In the genomic region with DNA sequence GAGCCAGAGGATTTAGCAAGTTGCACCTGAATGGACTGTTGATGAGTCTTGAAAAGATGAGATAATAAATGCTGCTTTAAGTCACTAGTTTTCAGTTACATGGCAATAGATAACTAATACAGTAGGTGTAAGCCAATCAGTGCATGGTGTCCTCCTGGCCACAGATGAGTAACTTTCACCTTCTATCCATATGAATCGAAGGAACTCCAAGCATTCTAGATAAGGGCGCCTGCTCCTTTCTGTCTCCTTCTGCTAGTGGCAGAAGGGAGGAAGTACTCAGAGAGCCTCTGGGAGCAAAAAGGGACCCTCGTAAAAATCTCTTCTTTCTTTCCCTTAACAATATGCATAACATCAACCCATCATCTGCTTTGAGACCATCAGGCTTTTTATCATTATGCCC, we compare ENCODE assay signal across 23 cellular contexts. TPM values are rescaled to one million over a fixed set of nuclear protein-coding genes. Genes with fewer than 3 reads are reported as not detected.
DNase-seq lines count a peak whose midpoint lies in the region; ATAC-seq, FAIRE-seq and TF ChIP-seq lines count a peak whose summit lies in the region.
"Had no signal": no experiment of that assay in that cellular context is flagged by ENCODE, and none has a peak within 500 bp of the region (broad histone marks: within the 10 kb centered on the region; RNA-seq: fewer than 3 reads in every experiment).

No MANE protein-coding gene starts in this region.

- DNase-seq in GM23338 (ENCODE audit: low spot score) (peak; percentile 28), endodermal cell (no peak), mesendoderm (peak; percentile 72), progenitor cell of endocrine pancreas (ENCODE audit: low spot score, unreplicated experiment) (no peak), GM19239 (ENCODE audit: insufficient read length, low spot score) (no peak), T-helper 1 cell (no peak)
- DNase-seq in CD4-positive, alpha-beta T cell, result no peak
- DNase-seq: 8988T; ACHN; AML-193; BE2C; CD4-positive, alpha-beta memory T cell; COR-L47; DMS153; DND-41; GM23248; H9 had no signal

- H3K4me3 Mint-ChIP-seq in GM23338 (no peak overlapping the region), endodermal cell (no peak overlapping the region), progenitor cell of endocrine pancreas (ENCODE audit: low read depth) (no peak overlapping the region)
- H3K4me3 Mint-ChIP-seq in CD4-positive, alpha-beta T cell, result no peak overlapping the region
- H3K4me3 Mint-ChIP-seq: CD14-positive monocyte; CD4-positive, alpha-beta memory T cell; H9 had no signal

- H3K27ac ChIP-seq in GM23338 (ENCODE audit: low read depth), result no peak overlapping the region
- no peak overlapping the region for H3K27ac ChIP-seq in endodermal cell (ENCODE audit: low read depth, low read length)
- H3K27ac ChIP-seq in mesendoderm (ENCODE audit: low read depth, low read length), result no peak overlapping the region
- no peak overlapping the region for H3K27ac ChIP-seq in CD4-positive, alpha-beta T cell (ENCODE audit: low read depth, low read length)
- H3K27ac ChIP-seq: A549; BLaER1 treated with 17β-estradiol and CSF1 and Interleukin-3, amounts not matched to agents 10 nM and 100 nM; GM23248 had no signal

- H2BK15ac ChIP-seq in mesendoderm (replicated peaks; ENCODE audit: low read depth), result no peak overlapping the region

- H3K36me3 ChIP-seq in GM23338 (ENCODE audit: insufficient read depth) (peaks cover 13% of the 10 kb centered on the region), endodermal cell (ENCODE audit: control insufficient read depth, insufficient read depth, low read length) (peaks cover 60% of the 10 kb centered on the region), mesendoderm (ENCODE audit: control insufficient read depth, insufficient read depth, low read length) (no peaks in the 10 kb centered on the region)

- 86% methylated on average over 3 of the region's 3 CpGs; no CpG with 5 or more reads in 1 of the 2 experiments for WGBS in endodermal cell (ENCODE audit: insufficient coverage in 1 of 2, insufficient read length in 1 of 2), 2 experiments
- WGBS in mesendoderm (ENCODE audit: extremely low coverage, insufficient coverage, low lambda C conversion rate), result no CpG with 5 or more reads among the region's 3 CpGs

- H3K56ac ChIP-seq in mesendoderm (ENCODE audit: low read length), result no peak overlapping the region

- FAIRE-seq in GM19239 (lab: Jason Lieb, UNC), result no peak
- FAIRE-seq: A549, G401.6, GM12892 had no signal

- H3K9me2 ChIP-seq in GM23338 (ENCODE audit: insufficient read depth), result no peaks in the 10 kb centered on the region

- H3K9ac ChIP-seq in endodermal cell (ENCODE audit: extremely low read depth, low read length, poor library complexity, severe bottlenecking), result no peak overlapping the region
- H3K9ac ChIP-seq in mesendoderm (ENCODE audit: low read length), result no peak overlapping the region
- H3K9ac ChIP-seq: BLaER1 treated with 17β-estradiol and CSF1 and Interleukin-3, amounts not matched to agents 10 nM and 100 nM; GM23248 had no signal

- H3K4me3 ChIP-seq in GM23338, result no peak overlapping the region
- H3K4me3 ChIP-seq in endodermal cell (ENCODE audit: low read length), result no peak overlapping the region
- no peak overlapping the region for H3K4me3 ChIP-seq in mesendoderm (ENCODE audit: low read length)
- H3K4me3 ChIP-seq: A549; BLaER1 treated with 17β-estradiol and CSF1 and Interleukin-3, amounts not matched to agents 10 nM and 100 nM; GM23248 had no signal

- H3K79me2 ChIP-seq in GM23338 (replicated peaks; ENCODE audit: insufficient read depth) (no peaks in the 10 kb centered on the region), mesendoderm (ENCODE audit: control insufficient read depth, insufficient read depth, low read length) (no peaks in the 10 kb centered on the region)

- no peak overlapping the region for H4K8ac ChIP-seq in mesendoderm (ENCODE audit: low read depth, low read length)

- no peak overlapping the region for H3K27ac Mint-ChIP-seq in GM23338
- peak overlapping the region; percentile 7 for H3K27ac Mint-ChIP-seq in endodermal cell
- no peak overlapping the region for H3K27ac Mint-ChIP-seq in progenitor cell of endocrine pancreas
- H3K27ac Mint-ChIP-seq in CD4-positive, alpha-beta T cell, result no peak overlapping the region
- H3K27ac Mint-ChIP-seq: CD4-positive, alpha-beta memory T cell had no signal

- H3K4ac ChIP-seq in mesendoderm (ENCODE audit: low read depth, low read length), result no peak overlapping the region

- H3K4me1 ChIP-seq in GM23338 (ENCODE audit: insufficient read depth), result no peaks in the 10 kb centered on the region
- no peaks in the 10 kb centered on the region for H3K4me1 ChIP-seq in endodermal cell (ENCODE audit: control insufficient read depth, insufficient read depth, low read length)
- H3K4me1 ChIP-seq in mesendoderm (ENCODE audit: control insufficient read depth, low read depth, low read length), result no peaks in the 10 kb centered on the region
- H3K4me1 ChIP-seq: A549; BE2C; BLaER1 treated with 17β-estradiol and CSF1 and Interleukin-3, amounts not matched to agents 10 nM and 100 nM had no signal

- H3K18ac ChIP-seq in mesendoderm (ENCODE audit: low read length), result no peak overlapping the region

- H4K20me1 ChIP-seq in GM23338 (replicated peaks; ENCODE audit: insufficient read depth), result 0 out of 2 replicates have a peak, but pooled peaks cover 4% of the 10 kb centered on the region

- H4K5ac ChIP-seq in mesendoderm (ENCODE audit: low read length), result no peak overlapping the region

- peak; percentile 32; the same call in 1 of the 3 replicates for ATAC-seq in GM23338
- ATAC-seq in CD4-positive, alpha-beta T cell (ENCODE audit: poor library complexity), result no peak
- ATAC-seq: HCT116 had no signal

- CTCF ChIA-PET in CD4-positive, alpha-beta T cell (lab: Charles Lee), result no interaction called here

- H3K4me2 ChIP-seq in GM23338 (no peak overlapping the region), mesendoderm (ENCODE audit: low read length) (no peak overlapping the region)
- H3K4me2 ChIP-seq: A549; BLaER1 treated with 17β-estradiol and CSF1 and Interleukin-3, amounts not matched to agents 10 nM and 100 nM had no signal

- H3K27me3 Mint-ChIP-seq in GM23338 (ENCODE audit: insufficient read depth, low read depth, poor library complexity), result no peaks in the 10 kb centered on the region
- H3K27me3 Mint-ChIP-seq in endodermal cell (ENCODE audit: insufficient read depth), result no peaks in the 10 kb centered on the region
- H3K27me3 Mint-ChIP-seq in progenitor cell of endocrine pancreas, result no peaks in the 10 kb centered on the region
- no peaks in the 10 kb centered on the region for H3K27me3 Mint-ChIP-seq in CD4-positive, alpha-beta T cell

- intact Hi-C loops in CD4-positive, alpha-beta T cell (cut with DNase I, micrococcal nuclease), result no loop called here

- H3F3A ChIP-seq in GM23338 (replicated peaks; ENCODE audit: low read depth), result no peaks in the 10 kb centered on the region; the same call in 1 of the 2 replicates

- POLR2A ChIA-PET in CD4-positive, alpha-beta T cell (lab: Charles Lee), result no interaction called here

- H3K4me1 Mint-ChIP-seq in GM23338 (peaks cover 6% of the 10 kb centered on the region; the same call in 2 of the 3 replicates), endodermal cell (peaks cover 19% of the 10 kb centered on the region), progenitor cell of endocrine pancreas (ENCODE audit: low read depth) (no peaks in the 10 kb centered on the region)
- H3K4me1 Mint-ChIP-seq in CD4-positive, alpha-beta T cell (ENCODE audit: low read depth), result no peaks in the 10 kb centered on the region
- H3K4me1 Mint-ChIP-seq: CD14-positive monocyte; CD4-positive, alpha-beta memory T cell had no signal

- no peak overlapping the region for H2AFZ ChIP-seq in GM23338
- H2AFZ ChIP-seq: GM23248 had no signal

- no peak overlapping the region for H2AK5ac ChIP-seq in mesendoderm (ENCODE audit: low read length)

- H3K23ac ChIP-seq in mesendoderm (ENCODE audit: low read length), result no peak overlapping the region

- H3K27me3 ChIP-seq in GM23338 (ENCODE audit: insufficient read depth) (no peaks in the 10 kb centered on the region), endodermal cell (ENCODE audit: control insufficient read depth, insufficient read depth, low read length, poor library complexity, severe bottlenecking) (no peaks in the 10 kb centered on the region), mesendoderm (ENCODE audit: insufficient read depth, low read length, poor library complexity) (no peaks in the 10 kb centered on the region)
- H3K27me3 ChIP-seq in CD4-positive, alpha-beta T cell (ENCODE audit: control insufficient read depth, insufficient read depth, low read length), result no peaks in the 10 kb centered on the region
- H3K27me3 ChIP-seq: BE2C; BLaER1 treated with 17β-estradiol and CSF1 and Interleukin-3, amounts not matched to agents 10 nM and 100 nM had no signal

- H3K36me3 Mint-ChIP-seq in GM23338 (ENCODE audit: low read depth) (peaks cover 70% of the 10 kb centered on the region), endodermal cell (ENCODE audit: low read depth) (peaks cover 67% of the 10 kb centered on the region), progenitor cell of endocrine pancreas (ENCODE audit: insufficient read depth) (peaks cover 47% of the 10 kb centered on the region)
- H3K36me3 Mint-ChIP-seq in CD4-positive, alpha-beta T cell (ENCODE audit: low read depth), result no peaks in the 10 kb centered on the region
- H3K36me3 Mint-ChIP-seq: CD4-positive, alpha-beta memory T cell had no signal

- peaks cover 6% of the 10 kb centered on the region for H3K9me3 ChIP-seq in endodermal cell (ENCODE audit: control insufficient read depth, low read length)
- no peaks in the 10 kb centered on the region for H3K9me3 ChIP-seq in CD4-positive, alpha-beta T cell (ENCODE audit: control insufficient read depth, low read length)
- H3K9me3 ChIP-seq: A549, BE2C had no signal

- H3K9me3 Mint-ChIP-seq in GM23338 (no peaks in the 10 kb centered on the region; the same call in 2 of the 3 replicates), endodermal cell (peaks cover 8% of the 10 kb centered on the region), progenitor cell of endocrine pancreas (ENCODE audit: low read depth) (peaks cover 5% of the 10 kb centered on the region)
- H3K9me3 Mint-ChIP-seq in CD4-positive, alpha-beta T cell, result no peaks in the 10 kb centered on the region

- H2BK120ac ChIP-seq in mesendoderm (ENCODE audit: low read depth, low read length), result no peak overlapping the region

- no peak overlapping the region for H2BK5ac ChIP-seq in mesendoderm (ENCODE audit: low read length)

- H3K79me1 ChIP-seq in mesendoderm (ENCODE audit: low read length), result no peaks in the 10 kb centered on the region

- TF ChIP-seq CTCF in GM23338 (conservative IDR thresholded peaks at IDR 0.05; ENCODE audit: low read depth in 2 of 2) (no peak), endodermal cell (conservative IDR thresholded peaks at IDR 0.05) (no peak), progenitor cell of endocrine pancreas (IDR thresholded peaks at IDR 0.05; ENCODE audit: unreplicated experiment) (no peak)
- TF ChIP-seq CTCF in CD4-positive, alpha-beta T cell (IDR thresholded peaks at IDR 0.05), result no peak

RNA-seq across cellular contexts. Expression of gene TM6SF1, which starts 37.3 kb away (rescaled TPM):
- total RNA-seq in GM23338 (2014; rRNA removed; shearing (Covaris generic)), result 0.80 and 1.8 TPM in 2 replicates
- polyA plus RNA-seq in GM23338 (2016; fragmentation: Nextera tagmentation; extraction: Ambion mirVana), result 1.5 TPM in 1 of 2 replicates, not detected in the other
- total RNA-seq in endodermal cell (1 to 10 TPM; 1.2 to 1.9 TPM), progenitor cell of endocrine pancreas (0.27 TPM in 1 of 2 replicates, not detected in the other)
- polyA plus RNA-seq in endodermal cell (2013, experiment 1 of 2), result 0.39 TPM
- polyA plus RNA-seq in endodermal cell (2013, experiment 2 of 2), result 0.29 TPM
- 0.48 TPM for polyA plus RNA-seq in mesendoderm (2013, experiment 1 of 2)
- polyA plus RNA-seq in mesendoderm (2013, experiment 2 of 2), result 0.76 TPM
- total RNA-seq in CD4-positive, alpha-beta T cell, result not detected
- total RNA-seq: GM23248 had no signal
- polyA plus RNA-seq: CD4-positive, alpha-beta memory T cell had no signal

Comparison
In these comparisons a context has a peak if more than half of its experiments do, and no peak if none do; other contexts are left out.
1. DNase-seq: peak in GM23338 (single experiment) and mesendoderm (single experiment); none in endodermal cell (single experiment), progenitor cell of endocrine pancreas (single experiment), GM19239 (single experiment), T-helper 1 cell (0 of 5) and CD4-positive, alpha-beta T cell (0 of 10).